ENCODE assay signal across 19 cellular contexts in genomic region chr3:111465081-111465670, GRCh38.
A peak's percentile ranks its signal among the peaks of the same experiment; 100 is the strongest.
DNase-seq lines count a peak whose midpoint lies in the region; ATAC-seq, FAIRE-seq and TF ChIP-seq lines count a peak whose summit lies in the region.
"Had no signal": no experiment of that assay in that cellular context is flagged by ENCODE, and none has a peak within 500 bp of the region (broad histone marks: within the 10 kb centered on the region; RNA-seq: fewer than 3 reads in every experiment).

No MANE protein-coding gene starts in this region.

- H3K36me3 ChIP-seq in SJCRH30 (no peaks in the 10 kb centered on the region), kidney (ENCODE audit: control insufficient read depth in 1 of 2, insufficient read depth in 2 of 2, low read length in 2 of 2) (no peaks in the 10 kb centered on the region), PC-9 (ENCODE audit: low read depth) (no peaks in the 10 kb centered on the region)
- H3K36me3 ChIP-seq: SJSA1 had no signal

- H3K27ac Mint-ChIP-seq in mesothelial cell of epicardium = peak overlapping the region; percentile 19
- H3K27ac Mint-ChIP-seq: CD4-positive, CD25-positive, alpha-beta regulatory T cell; T-helper 17 cell had no signal

- DNase-seq in NCI-H1694 (lab: John Stamatoyannopoulos, UW) (peak; percentile 89), SJCRH30 (peak; percentile 17 to 55), mesothelial cell of epicardium (ENCODE audit: low spot score in 2 of 2, unreplicated experiment in 2 of 2) (no peak), kidney (no peak), PC-9 (no peak)
- DNase-seq: CD4-positive, CD25-positive, alpha-beta regulatory T cell; DMS79 treated with DMSO at 0.1 percent for 48 hours; GOT3; HCEC 1CT; KBM-7; NCI-H1105; NCI-H748 treated with DMSO at 0.1 percent for 48 hours; SW 1271; T-helper 17 cell had no signal

- H3K9me2 ChIP-seq in PC-9 (ENCODE audit: insufficient read depth) = no peaks in the 10 kb centered on the region; the same call in 1 of the 2 replicates

- no peak for TF ChIP-seq CTCF in mesothelial cell of epicardium (IDR thresholded peaks at IDR 0.05; ENCODE audit: unreplicated experiment)
- no peak for TF ChIP-seq CTCF in kidney (IDR thresholded peaks at IDR 0.05; ENCODE audit: borderline replicate concordance, extremely low read depth, insufficient read depth)
- TF ChIP-seq CTCF in PC-9 (conservative IDR thresholded peaks at IDR 0.05) = no peak

- H3K4me2 ChIP-seq in PC-9 = no peak overlapping the region

- CTCF ChIA-PET in PC-9 (lab: Charles Lee) = no interaction called here

- H3K9me3 Mint-ChIP-seq in mesothelial cell of epicardium = peaks cover 10% of the 10 kb centered on the region

- FAIRE-seq in kidney (lab: Jason Lieb, UNC) = no peak
- FAIRE-seq: GM12878, RCC 7860 had no signal

- peaks cover 1% of the 10 kb centered on the region for H3K36me3 Mint-ChIP-seq in mesothelial cell of epicardium
- H3K36me3 Mint-ChIP-seq: CD4-positive, CD25-positive, alpha-beta regulatory T cell had no signal

- BruUV-seq in PC-9 (replicated peaks; lab: Mats Ljungman, UMichigan) = no TSS peak

- H2AFZ ChIP-seq in PC-9 = no peak overlapping the region

- no peaks in the 10 kb centered on the region for H4K20me1 ChIP-seq in PC-9 (ENCODE audit: insufficient read depth)

- H3K4me1 ChIP-seq in SJCRH30 (peaks cover 4% of the 10 kb centered on the region; the same call in 1 of the 2 replicates), kidney (ENCODE audit: control insufficient read depth in 1 of 2, insufficient read depth in 1 of 2, low read depth in 1 of 2, low read length in 2 of 2) (no peaks in the 10 kb centered on the region), PC-9 (replicated peaks; ENCODE audit: insufficient read depth) (no peaks in the 10 kb centered on the region)
- H3K4me1 ChIP-seq: SJSA1 had no signal

- no peaks in the 10 kb centered on the region for H3K27me3 Mint-ChIP-seq in mesothelial cell of epicardium (ENCODE audit: low read depth)
- H3K27me3 Mint-ChIP-seq: T-helper 17 cell had no signal

- intact Hi-C loops in kidney (cut with DNase I) (no loop called here), PC-9 (cut with micrococcal nuclease; ENCODE audit: unreplicated experiment) (no loop called here)

- no peaks in the 10 kb centered on the region for H3K9me3 ChIP-seq in SJCRH30 (replicated peaks)
- H3K9me3 ChIP-seq in kidney (ENCODE audit: control insufficient read depth in 1 of 2, low read length in 2 of 2) = no peaks in the 10 kb centered on the region
- H3K9me3 ChIP-seq in PC-9 (ENCODE audit: insufficient read depth, low read depth) = no peaks in the 10 kb centered on the region
- H3K9me3 ChIP-seq: SJSA1 had no signal

- H3K4me1 Mint-ChIP-seq in mesothelial cell of epicardium = peaks cover 17% of the 10 kb centered on the region
- H3K4me1 Mint-ChIP-seq: CD4-positive, CD25-positive, alpha-beta regulatory T cell had no signal

- H3K4me3 ChIP-seq in SJCRH30 = no peak overlapping the region
- H3K4me3 ChIP-seq in kidney (ENCODE audit: low read length in 2 of 2) = no peak overlapping the region
- H3K4me3 ChIP-seq in PC-9 = no peak overlapping the region
- H3K4me3 ChIP-seq: GM12878, SJSA1 had no signal

- H3K79me2 ChIP-seq in PC-9 (ENCODE audit: low read depth) = no peaks in the 10 kb centered on the region

- no peak overlapping the region for H3K4me3 Mint-ChIP-seq in mesothelial cell of epicardium
- H3K4me3 Mint-ChIP-seq: CD4-positive, CD25-positive, alpha-beta regulatory T cell; T-helper 17 cell had no signal

- no peak for ATAC-seq in HG02981 (IDR thresholded peaks at IDR 0.05; ENCODE audit: unreplicated experiment)
- ATAC-seq in HG03097 (IDR thresholded peaks at IDR 0.05; ENCODE audit: low FRiP score, unreplicated experiment) = no peak
- ATAC-seq: GM12878, T-helper 17 cell had no signal

- H3F3A ChIP-seq in PC-9 (ENCODE audit: insufficient read depth, low read depth) = no peaks in the 10 kb centered on the region

- H3K9ac ChIP-seq in kidney (ENCODE audit: low read length in 2 of 2) = no peak overlapping the region

- no peaks in the 10 kb centered on the region for H3K27me3 ChIP-seq in SJCRH30
- no peaks in the 10 kb centered on the region for H3K27me3 ChIP-seq in PC-9 (ENCODE audit: insufficient read depth, low read depth)
- H3K27me3 ChIP-seq: SJSA1 had no signal

- POLR2A ChIA-PET in PC-9 (lab: Charles Lee; ENCODE audit: unreplicated experiment) = interaction anchor here (0.6 kb wide), 1 partner anchor 253 kb away, joined by 7 read pairs; no protein-coding TSS in a partner anchor

- no peak overlapping the region for H3K27ac ChIP-seq in SJCRH30
- H3K27ac ChIP-seq in kidney (ENCODE audit: low read depth in 2 of 2, low read length in 2 of 2) = no peak overlapping the region
- H3K27ac ChIP-seq in PC-9 = no peak overlapping the region
- H3K27ac ChIP-seq: SJSA1 had no signal

Comparison
In these comparisons a context has a peak if more than half of its experiments do, and no peak if none do; other contexts are left out.
1. DNase-seq: peak in NCI-H1694 (single experiment) and SJCRH30 (2 of 2); none in mesothelial cell of epicardium (0 of 2), kidney (single experiment) and PC-9 (0 of 2).